20 cellular contexts compared by ENCODE assay signal in genomic region chr11:76564400-76564799, GRCh38.
"Had no signal": no experiment of that assay in that cellular context is flagged by ENCODE, and none has a peak within 500 bp of the region (broad histone marks: within the 10 kb centered on the region; RNA-seq: fewer than 3 reads in every experiment).

No MANE protein-coding gene starts in this region.

- DNase-seq: activated B cell treated with CpG ODN at 0.5 μM for 24 hours; activated CD4-positive, alpha-beta T cell treated with anti-CD3 and anti-CD28 coated beads for 4 hours; activated CD4-positive, alpha-beta T cell treated with anti-CD3 and anti-CD28 coated beads, Interleukin-2, amount 50 U/mL, for 48 hours; activated effector memory CD4-positive, alpha-beta T cell treated with Interleukin-2 at 50 U/mL for 16 hours; activated naive CD4-positive, alpha-beta T cell treated with anti-CD3 and anti-CD28 coated beads for 36 hours; activated naive CD8-positive, alpha-beta T cell treated with anti-CD3 and anti-CD28 coated beads, Interleukin-2, amount 10 ng/mL, durations not matched to agents 7 days and 5 days; activated T-cell treated with anti-CD3 and anti-CD28 coated beads, Interleukin-2, amount 50 U/mL, for 72 hours; amniotic stem cell; cortex of kidney; endodermal cell; kidney; naive thymus-derived CD8-positive, alpha-beta T cell; stimulated activated CD4-positive, alpha-beta T cell treated with anti-CD3 and anti-CD28 coated beads, Interleukin-4, amount 100 ng/mL, for 24 hours; stimulated activated naive CD4-positive, alpha-beta T cell treated with Interleukin-2 at 50 U/mL for 16 hours; T-helper 1 cell had no signal

- H3K27me3 ChIP-seq: breast epithelium, right atrium auricular region had no signal

- H3K9me3 ChIP-seq: breast epithelium, right atrium auricular region, thoracic aorta had no signal

- ATAC-seq: activated T-cell treated with anti-CD3 and anti-CD28 coated beads, Interleukin-2, amount 50 U/mL, for 72 hours; left lobe of liver; naive thymus-derived CD8-positive, alpha-beta T cell had no signal

- FAIRE-seq: kidney had no signal

- H3K4me3 ChIP-seq: breast epithelium, right atrium auricular region, thoracic aorta had no signal

- H3K4me1 ChIP-seq: breast epithelium had no signal

- H3K36me3 ChIP-seq: breast epithelium, right atrium auricular region, thoracic aorta had no signal

- H3K27ac ChIP-seq: breast epithelium, epithelial cell of prostate, right atrium auricular region, thoracic aorta had no signal
